In the genomic region with DNA sequence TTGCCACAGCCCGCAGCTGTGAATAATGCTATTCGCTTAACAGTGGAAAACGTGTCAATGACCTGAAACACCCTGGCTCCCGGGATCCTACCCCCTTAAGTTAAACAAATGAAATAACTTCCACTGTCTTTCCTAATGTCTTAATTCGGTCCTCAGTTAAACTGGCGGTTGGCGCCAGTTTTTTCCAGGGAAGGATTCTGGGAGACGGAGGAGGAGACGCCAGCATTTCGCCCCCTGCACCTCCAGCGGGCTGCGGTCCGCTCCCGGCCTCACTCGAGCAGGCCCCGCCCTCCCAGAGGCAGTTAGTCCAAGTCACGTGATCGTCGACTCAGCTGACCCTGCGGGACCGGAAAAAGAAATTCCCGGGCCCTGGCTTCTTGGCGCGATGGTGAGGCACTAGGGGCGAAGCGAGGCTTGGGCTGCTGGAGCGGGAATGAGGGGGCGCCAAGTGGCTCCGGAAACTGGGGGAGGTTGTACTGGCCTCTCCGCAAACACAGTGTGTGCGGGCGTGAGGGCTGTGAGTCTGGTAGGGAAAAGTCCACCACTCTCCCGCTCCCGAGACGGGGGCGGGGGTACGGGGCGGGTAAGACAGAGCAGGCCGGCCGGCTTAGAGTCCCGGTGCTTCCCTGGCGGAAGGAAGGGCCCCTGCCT, we compare ENCODE assay signal across 8 cellular contexts. TPM values are rescaled to one million over a fixed set of nuclear protein-coding genes. Genes with fewer than 3 reads are reported as not detected.
DNase-seq lines count a peak whose midpoint lies in the region; ATAC-seq, FAIRE-seq and TF ChIP-seq lines count a peak whose summit lies in the region.

A gene (plus strand): TSS at position 359 of the 651 bp plus-strand sequence. CDS start 27 bp downstream, at position 386.

- H3K9me3 ChIP-seq in iPS-20b (ENCODE audit: insufficient read depth, low read depth, low read length) = no peaks in the 10 kb centered on the region
- H3K9me3 ChIP-seq in skeletal muscle tissue (ENCODE audit: control insufficient read depth in 3 of 3, low read length in 3 of 3) = no peaks in the 10 kb centered on the region

- TF ChIP-seq CTCF in WI38 (IDR thresholded peaks at IDR 0.05; ENCODE audit: low read depth, low read length) (no peak), bronchial epithelial cell (IDR thresholded peaks at IDR 0.05; ENCODE audit: insufficient read depth, low read length, severe bottlenecking) (no peak)

- H3K27me3 ChIP-seq in bronchial epithelial cell (ENCODE audit: control insufficient read depth, insufficient read depth, low read length) (no peaks in the 10 kb centered on the region), iPS-20b (ENCODE audit: insufficient read depth, low read length) (no peaks in the 10 kb centered on the region), skeletal muscle tissue (ENCODE audit: control insufficient read depth in 3 of 3, insufficient read depth in 3 of 3, low read length in 3 of 3) (no peaks in the 10 kb centered on the region)

- no peak for FAIRE-seq in bronchial epithelial cell (lab: Jason Lieb, UNC)

- ATAC-seq in HG02610 (IDR thresholded peaks at IDR 0.05; ENCODE audit: unreplicated experiment) = peak; percentile 55
- ATAC-seq in HG03139 (IDR thresholded peaks at IDR 0.05; ENCODE audit: unreplicated experiment) = no peak

- H3K27ac ChIP-seq in iPS-20b (ENCODE audit: low read length) = peak within 1 kb of the TSS; percentile 74
- peak within 1 kb of the TSS; percentile 44 for H3K27ac ChIP-seq in skeletal muscle tissue (ENCODE audit: low read depth, low read length)

- DNase-seq in DMS79 (lab: John Stamatoyannopoulos, UW) (peak; percentile 79), NCI-H2196 (lab: John Stamatoyannopoulos, UW; ENCODE audit: unreplicated experiment) (peak; percentile 90), bronchial epithelial cell (ENCODE audit: low read depth) (peak; percentile 82)

- H3K4me1 ChIP-seq in iPS-20b (ENCODE audit: insufficient read depth, low read length) = peaks cover 4% of the 10 kb centered on the region; the same call in 1 of the 2 replicates
- peaks cover 7 to 12% (median 7%) of the 10 kb centered on the region in 3 donors for H3K4me1 ChIP-seq in skeletal muscle tissue (ENCODE audit: control insufficient read depth in 3 of 3, insufficient read depth in 3 of 3, low read length in 3 of 3)

- H3K9ac ChIP-seq in iPS-20b (ENCODE audit: low read depth, low read length) = peak within 1 kb of the TSS; percentile 99
- H3K9ac ChIP-seq in skeletal muscle tissue (ENCODE audit: low read depth in 1 of 3, low read length in 3 of 3) = peak within 1 kb of the TSS; percentile 77 to 84 (median 80)

- H3K4me3 ChIP-seq in WI38 (ENCODE audit: low read depth, low read length) = peak within 1 kb of the TSS; percentile 79
- H3K4me3 ChIP-seq in bronchial epithelial cell (ENCODE audit: low read depth, low read length) = peak within 1 kb of the TSS; percentile 79
- H3K4me3 ChIP-seq in iPS-20b (ENCODE audit: low read length) = peak within 1 kb of the TSS; percentile 98
- H3K4me3 ChIP-seq in skeletal muscle tissue (ENCODE audit: low read length in 3 of 3) = peak within 1 kb of the TSS; percentile 57 to 90 (median 81)

- peaks cover 4% of the 10 kb centered on the region for H3K36me3 ChIP-seq in bronchial epithelial cell (ENCODE audit: control insufficient read depth, insufficient read depth, low read length)
- H3K36me3 ChIP-seq in iPS-20b (ENCODE audit: insufficient read depth, low read depth, low read length) = peaks cover 15% of the 10 kb centered on the region
- H3K36me3 ChIP-seq in skeletal muscle tissue (ENCODE audit: control insufficient read depth in 3 of 3, insufficient read depth in 3 of 3, low read length in 3 of 3) = peaks cover 4 to 7% (median 6%) of the 10 kb centered on the region in 3 donors

RNA-seq across cellular contexts. Expression of the gene that starts here (rescaled TPM):
- 41.3 and 63.9 TPM in 2 replicates for total RNA-seq in bronchial epithelial cell
- total RNA-seq in skeletal muscle tissue = 13.6 TPM
